In genomic region chr10:28463676-28464395, GRCh38 we compare ENCODE assay signal across 21 cellular contexts.
A peak's percentile ranks its signal among the peaks of the same experiment; 100 is the strongest.
DNase-seq lines count a peak whose midpoint lies in the region; ATAC-seq and TF ChIP-seq lines count a peak whose summit lies in the region.
"Had no signal": no experiment of that assay in that cellular context is flagged by ENCODE, and none has a peak within 500 bp of the region (broad histone marks: within the 10 kb centered on the region; RNA-seq: fewer than 3 reads in every experiment).

No MANE protein-coding gene starts in this region.

- in situ Hi-C loops in KBM-7 (cut with MboI; ENCODE audit: low pct_unique_long_range_greater_than_20kb, low sequenced_read_pairs): no loop called here

- H3K4me3 Mint-ChIP-seq in osteocyte (ENCODE audit: unreplicated experiment): no peak overlapping the region
- H3K4me3 Mint-ChIP-seq: activated CD4-positive, alpha-beta memory T cell treated with anti-CD3 and anti-CD28 coated beads for 36 hours; activated naive CD8-positive, alpha-beta T cell treated with anti-CD3 and anti-CD28 coated beads, Interleukin-2, amount 10 ng/mL, durations not matched to agents 7 days and 5 days; H9; natural killer cell had no signal

- H3K36me3 Mint-ChIP-seq in osteocyte (ENCODE audit: unreplicated experiment): no peaks in the 10 kb centered on the region
- H3K36me3 Mint-ChIP-seq: activated CD4-positive, alpha-beta memory T cell treated with anti-CD3 and anti-CD28 coated beads for 36 hours; activated naive CD8-positive, alpha-beta T cell treated with anti-CD3 and anti-CD28 coated beads, Interleukin-2, amount 10 ng/mL, durations not matched to agents 7 days and 5 days; natural killer cell had no signal

- ATAC-seq in Right ventricle myocardium superior (ENCODE audit: poor library complexity): no peak
- no peak for ATAC-seq in HG03378 (IDR thresholded peaks at IDR 0.05; ENCODE audit: unreplicated experiment)
- ATAC-seq: natural killer cell, right cardiac atrium had no signal

- H3K9me3 Mint-ChIP-seq in osteocyte (ENCODE audit: unreplicated experiment): no peaks in the 10 kb centered on the region
- H3K9me3 Mint-ChIP-seq: activated CD4-positive, alpha-beta memory T cell treated with anti-CD3 and anti-CD28 coated beads for 36 hours; activated naive CD8-positive, alpha-beta T cell treated with anti-CD3 and anti-CD28 coated beads, Interleukin-2, amount 10 ng/mL, durations not matched to agents 7 days and 5 days; natural killer cell had no signal

- no peak overlapping the region for H3K27ac Mint-ChIP-seq in osteocyte (ENCODE audit: unreplicated experiment)
- H3K27ac Mint-ChIP-seq: activated CD4-positive, alpha-beta memory T cell treated with anti-CD3 and anti-CD28 coated beads for 36 hours; activated naive CD8-positive, alpha-beta T cell treated with anti-CD3 and anti-CD28 coated beads, Interleukin-2, amount 10 ng/mL, durations not matched to agents 7 days and 5 days; H9; natural killer cell had no signal

- H3K27me3 Mint-ChIP-seq in osteocyte (ENCODE audit: unreplicated experiment): peaks cover 25% of the 10 kb centered on the region

- no peak for TF ChIP-seq CTCF in osteocyte (IDR thresholded peaks at IDR 0.05)

- no peaks in the 10 kb centered on the region for H3K4me1 Mint-ChIP-seq in osteocyte (ENCODE audit: unreplicated experiment)
- H3K4me1 Mint-ChIP-seq: activated naive CD8-positive, alpha-beta T cell treated with anti-CD3 and anti-CD28 coated beads, Interleukin-2, amount 10 ng/mL, durations not matched to agents 7 days and 5 days; natural killer cell had no signal

- DNase-seq in KBM-7 (peak; percentile 1), NCI-H2081 (lab: John Stamatoyannopoulos, UW) (peak; percentile 41 to 75), cerebellar cortex (ENCODE audit: low spot score) (peak; percentile 99), osteocyte (ENCODE audit: extremely low spot score, unreplicated experiment) (peak; percentile 62), D341Med (ENCODE audit: low spot score) (no peak), Right ventricle myocardium superior (no peak)
- no peak for DNase-seq in stimulated activated CD4-positive, alpha-beta T cell treated with anti-CD3 and anti-CD28 coated beads, Interleukin-4, amount 100 ng/mL, for 4 hours
- DNase-seq: activated CD4-positive, alpha-beta memory T cell treated with anti-CD3 and anti-CD28 coated beads for 36 hours; activated naive CD8-positive, alpha-beta T cell treated with anti-CD3 and anti-CD28 coated beads, Interleukin-2, amount 10 ng/mL, durations not matched to agents 7 days and 5 days; cortex of kidney; H9; IMR-90; kidney glomerular epithelial cell; MG63; natural killer cell; NCI-H187; NCI-H524; ovary; right cardiac atrium; T-helper 9 cell had no signal

- intact Hi-C loops in Right ventricle myocardium superior (cut with DNase I): no loop called here

Comparison
In these comparisons a context has a peak if more than half of its experiments do, and no peak if none do; other contexts are left out.
1. DNase-seq: peak in KBM-7 (single experiment), NCI-H2081 (2 of 2), cerebellar cortex (single experiment) and osteocyte (single experiment); none in D341Med (single experiment), stimulated activated CD4-positive, alpha-beta T cell treated with anti-CD3 and anti-CD28 coated beads, Interleukin-4, amount 100 ng/mL, for 4 hours (0 of 2) and Right ventricle myocardium superior (single experiment).